ENCODE assay signal across 1 cellular context in genomic region chr2:234587341-234588053, GRCh38.
TF ChIP-seq lines count a peak whose summit lies in the region.

No MANE protein-coding gene starts in this region.

TF ChIP-seq in IMR-90, 13 proteins besides CTCF, POLR2A, EP300 and RAD21 (continued from another document):
- TF ChIP-seq ELK1 (IDR thresholded peaks at IDR 0.05; ENCODE audit: borderline replicate concordance, low read depth, low read length) (no peak), RFX5 (IDR thresholded peaks at IDR 0.05; ENCODE audit: low read depth, low read length) (no peak), FOS (IDR thresholded peaks at IDR 0.05; ENCODE audit: low read depth, low read length) (no peak), SMC3 (IDR thresholded peaks at IDR 0.05; ENCODE audit: low read depth, low read length) (no peak)
